Comparison of ENCODE assay signal across 12 cellular contexts in genomic region chr17:43721537-43722268, GRCh38. TPM values are rescaled to one million over a fixed set of nuclear protein-coding genes. Genes with fewer than 3 reads are reported as not detected.
DNase-seq lines count a peak whose midpoint lies in the region; ATAC-seq, FAIRE-seq and TF ChIP-seq lines count a peak whose summit lies in the region.
"Had no signal": no experiment of that assay in that cellular context is flagged by ENCODE, and none has a peak within 500 bp of the region (broad histone marks: within the 10 kb centered on the region; RNA-seq: fewer than 3 reads in every experiment).

No MANE protein-coding gene starts in this region.

- no peak overlapping the region for H3K27ac ChIP-seq in CD8-positive, alpha-beta memory T cell (ENCODE audit: low read depth, low read length)
- H3K27ac ChIP-seq in HUES6 (ENCODE audit: low read depth, low read length) (no peak overlapping the region), adrenal gland (peak overlapping the region in 3 of 5 donors; percentile 58 to 97 (median 95))

- DNase-seq in CD8-positive, alpha-beta memory T cell: no peak
- DNase-seq in adrenal gland: no peak
- no peak for DNase-seq in naive B cell
- DNase-seq in UCSD-AML1 (lab: John Stamatoyannopoulos, UW; ENCODE audit: unreplicated experiment): no peak
- DNase-seq in HPDE6-E6E7 (ENCODE audit: extremely low spot score): no peak
- DNase-seq in GM12891 (ENCODE audit: insufficient read length, low spot score): no peak
- DNase-seq: activated effector memory CD4-positive, alpha-beta T cell treated with anti-CD3 and anti-CD28 coated beads, Interleukin-2, amount 50 U/mL, for 16 hours; midbrain had no signal

- H3K4me3 ChIP-seq in CD8-positive, alpha-beta memory T cell (ENCODE audit: low read length): no peak overlapping the region
- H3K4me3 ChIP-seq in HUES6 (ENCODE audit: low read depth, low read length): 0 out of 2 replicates have a peak overlapping the region, but pooled peaks have one; percentile 74
- no peak overlapping the region for H3K4me3 ChIP-seq in adrenal gland

- H3K27me3 ChIP-seq in CD8-positive, alpha-beta memory T cell (ENCODE audit: insufficient read depth, low read length, poor library complexity, severe bottlenecking): no peaks in the 10 kb centered on the region
- H3K27me3 ChIP-seq in HUES6 (ENCODE audit: control insufficient read depth, insufficient read depth, low read length) (0 out of 2 replicates have a peak, but pooled peaks cover 5% of the 10 kb centered on the region), adrenal gland (no peaks in the 10 kb centered on the region)

- H3K4me3 Mint-ChIP-seq in CD8-positive, alpha-beta memory T cell: peak overlapping the region; percentile 90 to 99 (median 95)
- H3K4me3 Mint-ChIP-seq in naive B cell: peak overlapping the region; percentile 86 to 100 (median 97)

- FAIRE-seq in GM12891 (lab: Jason Lieb, UNC): no peak

- H3K4me1 Mint-ChIP-seq in CD8-positive, alpha-beta memory T cell: peaks cover 6 to 8% (median 8%) of the 10 kb centered on the region in 3 donors
- peaks cover 5 to 11% (median 8%) of the 10 kb centered on the region in 3 donors for H3K4me1 Mint-ChIP-seq in naive B cell

- peaks cover 0 to 3% (median 0%) of the 10 kb centered on the region in 3 donors for H3K36me3 Mint-ChIP-seq in CD8-positive, alpha-beta memory T cell
- no peaks in the 10 kb centered on the region for H3K36me3 Mint-ChIP-seq in naive B cell

- no peaks in the 10 kb centered on the region for H3K36me3 ChIP-seq in CD8-positive, alpha-beta memory T cell (ENCODE audit: insufficient read depth, low read length)
- H3K36me3 ChIP-seq in HUES6 (ENCODE audit: control insufficient read depth, insufficient read depth, low read length) (no peaks in the 10 kb centered on the region), adrenal gland (replicated peaks in 1 of 2) (no peaks in the 10 kb centered on the region)
- H3K36me3 ChIP-seq: thoracic aorta had no signal

- H3K9ac ChIP-seq in HUES6 (ENCODE audit: low read length): no peak overlapping the region

- intact Hi-C loops in adrenal gland (cut with DNase I): no loop called here

- peak overlapping the region in 7 of 8 donors; percentile 17 to 90 (median 79) for H3K27ac Mint-ChIP-seq in CD8-positive, alpha-beta memory T cell
- H3K27ac Mint-ChIP-seq in naive B cell: peak overlapping the region in 3 of 6 donors; percentile 39 to 93 (median 80)

- H3K9me3 ChIP-seq in CD8-positive, alpha-beta memory T cell (ENCODE audit: low read length): no peaks in the 10 kb centered on the region
- H3K9me3 ChIP-seq in HUES6 (ENCODE audit: control insufficient read depth, insufficient read depth, low read depth, low read length) (0 out of 2 replicates have a peak, but pooled peaks cover 2% of the 10 kb centered on the region), adrenal gland (replicated peaks in 1 of 3) (no peaks in the 10 kb centered on the region)
- H3K9me3 ChIP-seq: thoracic aorta had no signal

- no peak for ATAC-seq in naive B cell (ENCODE audit: low read depth in 2 of 2)
- ATAC-seq in GM21515 (IDR thresholded peaks at IDR 0.05; ENCODE audit: unreplicated experiment): no peak

- H3K9me3 Mint-ChIP-seq in CD8-positive, alpha-beta memory T cell: no peaks in the 10 kb centered on the region
- H3K9me3 Mint-ChIP-seq in naive B cell: no peaks in the 10 kb centered on the region

- peaks cover 8% of the 10 kb centered on the region for H3K4me1 ChIP-seq in CD8-positive, alpha-beta memory T cell (ENCODE audit: insufficient read depth, low read length)
- H3K4me1 ChIP-seq in HUES6 (ENCODE audit: control insufficient read depth, insufficient read depth, low read length): peaks cover 28% of the 10 kb centered on the region
- H3K4me1 ChIP-seq in adrenal gland (replicated peaks in 1 of 2): peaks cover 0 to 19% of the 10 kb centered on the region in 2 donors

- TF ChIP-seq CTCF in adrenal gland (IDR thresholded peaks at IDR 0.05): no peak

- POLR2A ChIA-PET in CD8-positive, alpha-beta memory T cell (lab: Charles Lee): interaction anchor here (0.6 kb wide), 2 partner anchors 717 to 977 kb away, joined by 3 to 7 read pairs; no protein-coding TSS in a partner anchor

- TF ChIP-seq POLR2A in adrenal gland (IDR thresholded peaks at IDR 0.05): no peak
- no peak for TF ChIP-seq POLR2A in GM12891 (IDR thresholded peaks at IDR 0.05; ENCODE audit: low read depth, low read length)

- 86 to 98% (median 90%) methylated on average over 4 of the region's 4 CpGs for WGBS in adrenal gland, 4 donors

- CTCF ChIA-PET in CD8-positive, alpha-beta memory T cell (lab: Charles Lee): interaction anchor here (1.2 to 1.9 kb wide), 2 partner anchors 25 to 27 kb away, joined by 3 to 7 read pairs; no protein-coding TSS in a partner anchor

- H3K27me3 Mint-ChIP-seq in CD8-positive, alpha-beta memory T cell: peaks cover 0 to 3% of the 10 kb centered on the region in 2 donors
- peaks cover 0 to 7% (median 5%) of the 10 kb centered on the region in 3 donors for H3K27me3 Mint-ChIP-seq in naive B cell

TF ChIP-seq in GM12891, 5 proteins besides CTCF, POLR2A, EP300 and RAD21:
- TF ChIP-seq POU2F2 (IDR thresholded peaks at IDR 0.05; ENCODE audit: low read depth, low read length) (no peak), POLR2AphosphoS5 (IDR thresholded peaks at IDR 0.05; ENCODE audit: low read depth, low read length) (no peak), TAF1 (IDR thresholded peaks at IDR 0.05; ENCODE audit: low read depth, low read length) (no peak), PAX5 (IDR thresholded peaks at IDR 0.05; ENCODE audit: insufficient read depth, low read length, severe bottlenecking) (no peak), SPI1 (IDR thresholded peaks at IDR 0.05; ENCODE audit: low read depth, low read length) (no peak)

RNA-seq across cellular contexts. Expression of gene SOST, which starts 36.9 kb away (rescaled TPM):
- not detected for total RNA-seq in CD8-positive, alpha-beta memory T cell
- polyA plus RNA-seq in CD8-positive, alpha-beta memory T cell: not detected
- total RNA-seq in adrenal gland: not detected
- polyA plus RNA-seq in adrenal gland: not detected
- not detected for polyA plus RNA-seq in naive B cell (ENCODE audit: low read depth in 6 of 6)
- not detected for polyA plus RNA-seq in GM12891 (2012; ENCODE audit: low read depth, missing spikeins)
- total RNA-seq: epithelial cell of proximal tubule had no signal

RNA-seq across cellular contexts. Expression of gene DUSP3, which starts 57.1 kb away (rescaled TPM):
- total RNA-seq in CD8-positive, alpha-beta memory T cell: 10 to 100 TPM; 14.0 to 14.4 TPM
- 7.7 TPM for polyA plus RNA-seq in CD8-positive, alpha-beta memory T cell
- total RNA-seq in adrenal gland: 100 to 1,000 TPM in 2 of 8 donors, 10 to 100 TPM in 6; 56.3 to 136 (median 79.5) TPM
- polyA plus RNA-seq in adrenal gland (100 to 1,000 TPM in 2 of 3 donors, 10 to 100 TPM in 1; 69.8 to 108 (median 104) TPM), naive B cell (ENCODE audit: low read depth in 6 of 6) (10 to 100 TPM in 1 of 6 donors, 1 to 10 TPM in 5; 1.7 to 10.5 (median 6.6) TPM)
- 5.9 TPM for polyA plus RNA-seq in GM12891 (2012; ENCODE audit: low read depth, missing spikeins)

RNA-seq across cellular contexts. Expression of gene CFAP97D1, which starts 58.5 kb away (rescaled TPM):
- total RNA-seq in CD8-positive, alpha-beta memory T cell: not detected
- not detected for polyA plus RNA-seq in CD8-positive, alpha-beta memory T cell
- under 1 TPM in 1 of 8 donors, not detected in 7; 0.28 TPM for total RNA-seq in adrenal gland
- polyA plus RNA-seq in adrenal gland: not detected
- not detected for polyA plus RNA-seq in naive B cell (ENCODE audit: low read depth in 6 of 6)
- not detected for polyA plus RNA-seq in GM12891 (2012; ENCODE audit: low read depth, missing spikeins)
- total RNA-seq: epithelial cell of proximal tubule, thoracic aorta had no signal

RNA-seq across cellular contexts. Expression of gene MEOX1, which starts 60.0 kb away (rescaled TPM):
- total RNA-seq in CD8-positive, alpha-beta memory T cell: 1 to 10 TPM in 1 of 2 experiments, under 1 TPM in 1; 0.86 to 1.2 TPM
- 5.4 TPM for polyA plus RNA-seq in CD8-positive, alpha-beta memory T cell
- total RNA-seq in adrenal gland: under 1 TPM in 6 of 8 donors, not detected in 2; 0.11 to 0.87 (median 0.40) TPM
- polyA plus RNA-seq in adrenal gland (1 to 10 TPM in 1 of 3 donors, under 1 TPM in 2; 0.16 to 6.6 (median 0.72) TPM), naive B cell (ENCODE audit: low read depth in 6 of 6) (under 1 TPM in 1 of 6 donors, not detected in 5; 0.12 TPM)
- polyA plus RNA-seq in GM12891 (2012; ENCODE audit: low read depth, missing spikeins): 0.05 TPM
- total RNA-seq: epithelial cell of proximal tubule had no signal

Comparison
In these comparisons a context has a peak if more than half of its experiments do, and no peak if none do; other contexts are left out.
1. H3K27ac ChIP-seq: peak in adrenal gland (3 of 5); none in CD8-positive, alpha-beta memory T cell (single experiment) and HUES6 (single experiment).